ENCODE assay signal across 1 cellular context in the genomic region with DNA sequence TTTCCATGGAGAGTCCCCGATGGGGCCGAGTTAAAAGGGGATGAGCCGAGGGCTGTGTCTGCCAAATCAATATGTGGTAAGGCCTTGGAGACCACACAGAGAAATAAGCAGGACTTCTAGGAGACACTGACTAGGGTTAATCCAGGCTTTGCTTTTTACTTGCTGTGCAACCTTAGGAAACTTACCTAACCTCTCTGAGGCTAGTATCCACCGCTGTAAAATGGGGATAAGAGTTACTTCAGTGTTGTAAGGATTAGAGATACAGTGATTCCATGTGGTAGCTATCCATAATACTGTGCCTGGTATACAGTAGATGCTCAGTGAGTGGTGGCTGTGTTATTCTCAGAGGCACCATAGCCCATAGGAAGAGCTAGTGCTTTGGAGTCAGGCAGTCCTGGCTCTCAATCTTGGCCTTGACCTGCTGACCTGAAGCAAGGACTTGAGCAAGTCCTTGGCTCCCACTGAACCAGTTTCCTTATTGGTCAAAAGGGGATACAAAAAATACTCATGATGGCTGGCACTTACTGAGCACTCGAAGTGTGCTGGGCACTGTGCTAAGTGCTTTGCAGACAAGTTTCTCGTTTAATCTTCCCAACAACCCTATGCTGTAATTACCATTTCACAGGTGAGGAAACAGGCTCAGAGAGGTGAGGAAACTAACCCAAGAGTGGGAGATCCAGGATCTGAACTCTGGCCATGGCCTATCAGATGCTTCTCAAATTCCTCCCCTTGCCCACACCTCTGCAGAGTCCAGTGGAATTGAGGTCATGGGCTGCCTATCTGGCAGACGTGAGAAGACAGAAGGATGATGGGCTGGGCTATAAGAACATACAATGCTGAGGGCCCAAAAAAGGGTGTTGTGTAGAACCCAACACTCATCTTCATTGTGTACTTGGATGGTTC.
TF ChIP-seq lines count a peak whose summit lies in the region.

No MANE protein-coding gene starts in this region.

TF ChIP-seq in HCT116, 20 proteins besides CTCF, POLR2A, EP300 and RAD21:
- TF ChIP-seq EZH2 (IDR thresholded peaks at IDR 0.05), result no peak
- no peak for TF ChIP-seq ELF1 (IDR thresholded peaks at IDR 0.05; ENCODE audit: borderline replicate concordance, low read depth)
- TF ChIP-seq EZH2phosphoT487 (IDR thresholded peaks at IDR 0.05; ENCODE audit: borderline replicate concordance), result no peak
- no peak for TF ChIP-seq SRF (IDR thresholded peaks at IDR 0.05; ENCODE audit: low read depth)
- no peak for TF ChIP-seq SP1 (IDR thresholded peaks at IDR 0.05; ENCODE audit: low read depth)
- TF ChIP-seq FOSL1 (IDR thresholded peaks at IDR 0.05; ENCODE audit: low read depth), result no peak
- no peak for TF ChIP-seq EGR1 (IDR thresholded peaks at IDR 0.05; ENCODE audit: low read depth)
- TF ChIP-seq, protein P1, sequence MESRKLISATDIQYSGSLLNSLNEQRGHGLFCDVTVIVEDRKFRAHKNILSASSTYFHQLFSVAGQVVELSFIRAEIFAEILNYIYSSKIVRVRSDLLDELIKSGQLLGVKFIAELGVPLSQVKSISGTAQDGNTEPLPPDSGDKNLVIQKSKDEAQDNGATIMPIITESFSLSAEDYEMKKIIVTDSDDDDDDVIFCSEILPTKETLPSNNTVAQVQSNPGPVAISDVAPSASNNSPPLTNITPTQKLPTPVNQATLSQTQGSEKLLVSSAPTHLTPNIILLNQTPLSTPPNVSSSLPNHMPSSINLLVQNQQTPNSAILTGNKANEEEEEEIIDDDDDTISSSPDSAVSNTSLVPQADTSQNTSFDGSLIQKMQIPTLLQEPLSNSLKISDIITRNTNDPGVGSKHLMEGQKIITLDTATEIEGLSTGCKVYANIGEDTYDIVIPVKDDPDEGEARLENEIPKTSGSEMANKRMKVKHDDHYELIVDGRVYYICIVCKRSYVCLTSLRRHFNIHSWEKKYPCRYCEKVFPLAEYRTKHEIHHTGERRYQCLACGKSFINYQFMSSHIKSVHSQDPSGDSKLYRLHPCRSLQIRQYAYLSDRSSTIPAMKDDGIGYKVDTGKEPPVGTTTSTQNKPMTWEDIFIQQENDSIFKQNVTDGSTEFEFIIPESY (IDR thresholded peaks at IDR 0.05; ENCODE audit: extremely low read depth, insufficient replicate concordance, low read length), result no peak
- no peak for TF ChIP-seq MAX (IDR thresholded peaks at IDR 0.05)
- no peak for TF ChIP-seq SIN3A (IDR thresholded peaks at IDR 0.05; ENCODE audit: low read depth)
- TF ChIP-seq, protein P2, sequence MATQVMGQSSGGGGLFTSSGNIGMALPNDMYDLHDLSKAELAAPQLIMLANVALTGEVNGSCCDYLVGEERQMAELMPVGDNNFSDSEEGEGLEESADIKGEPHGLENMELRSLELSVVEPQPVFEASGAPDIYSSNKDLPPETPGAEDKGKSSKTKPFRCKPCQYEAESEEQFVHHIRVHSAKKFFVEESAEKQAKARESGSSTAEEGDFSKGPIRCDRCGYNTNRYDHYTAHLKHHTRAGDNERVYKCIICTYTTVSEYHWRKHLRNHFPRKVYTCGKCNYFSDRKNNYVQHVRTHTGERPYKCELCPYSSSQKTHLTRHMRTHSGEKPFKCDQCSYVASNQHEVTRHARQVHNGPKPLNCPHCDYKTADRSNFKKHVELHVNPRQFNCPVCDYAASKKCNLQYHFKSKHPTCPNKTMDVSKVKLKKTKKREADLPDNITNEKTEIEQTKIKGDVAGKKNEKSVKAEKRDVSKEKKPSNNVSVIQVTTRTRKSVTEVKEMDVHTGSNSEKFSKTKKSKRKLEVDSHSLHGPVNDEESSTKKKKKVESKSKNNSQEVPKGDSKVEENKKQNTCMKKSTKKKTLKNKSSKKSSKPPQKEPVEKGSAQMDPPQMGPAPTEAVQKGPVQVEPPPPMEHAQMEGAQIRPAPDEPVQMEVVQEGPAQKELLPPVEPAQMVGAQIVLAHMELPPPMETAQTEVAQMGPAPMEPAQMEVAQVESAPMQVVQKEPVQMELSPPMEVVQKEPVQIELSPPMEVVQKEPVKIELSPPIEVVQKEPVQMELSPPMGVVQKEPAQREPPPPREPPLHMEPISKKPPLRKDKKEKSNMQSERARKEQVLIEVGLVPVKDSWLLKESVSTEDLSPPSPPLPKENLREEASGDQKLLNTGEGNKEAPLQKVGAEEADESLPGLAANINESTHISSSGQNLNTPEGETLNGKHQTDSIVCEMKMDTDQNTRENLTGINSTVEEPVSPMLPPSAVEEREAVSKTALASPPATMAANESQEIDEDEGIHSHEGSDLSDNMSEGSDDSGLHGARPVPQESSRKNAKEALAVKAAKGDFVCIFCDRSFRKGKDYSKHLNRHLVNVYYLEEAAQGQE (IDR thresholded peaks at IDR 0.05; ENCODE audit: low read depth), result no peak
- no peak for TF ChIP-seq POLR2AphosphoS5 (IDR thresholded peaks at IDR 0.05; ENCODE audit: low read depth, low read length)
- no peak for TF ChIP-seq YY1 (IDR thresholded peaks at IDR 0.05; ENCODE audit: extremely low read depth, insufficient replicate concordance, low read depth, low read length)
- TF ChIP-seq CBX3 (IDR thresholded peaks at IDR 0.05; ENCODE audit: low read depth), result no peak
- TF ChIP-seq, protein P3, sequence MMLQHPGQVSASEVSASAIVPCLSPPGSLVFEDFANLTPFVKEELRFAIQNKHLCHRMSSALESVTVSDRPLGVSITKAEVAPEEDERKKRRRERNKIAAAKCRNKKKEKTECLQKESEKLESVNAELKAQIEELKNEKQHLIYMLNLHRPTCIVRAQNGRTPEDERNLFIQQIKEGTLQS (IDR thresholded peaks at IDR 0.05), result no peak
- TF ChIP-seq CEBPB (IDR thresholded peaks at IDR 0.05; ENCODE audit: low read depth), result no peak
- no peak for TF ChIP-seq ZNF274 (IDR thresholded peaks at IDR 0.05; ENCODE audit: low read depth, low read length)
